ENCODE assay signal across 9 cellular contexts in the genomic region with DNA sequence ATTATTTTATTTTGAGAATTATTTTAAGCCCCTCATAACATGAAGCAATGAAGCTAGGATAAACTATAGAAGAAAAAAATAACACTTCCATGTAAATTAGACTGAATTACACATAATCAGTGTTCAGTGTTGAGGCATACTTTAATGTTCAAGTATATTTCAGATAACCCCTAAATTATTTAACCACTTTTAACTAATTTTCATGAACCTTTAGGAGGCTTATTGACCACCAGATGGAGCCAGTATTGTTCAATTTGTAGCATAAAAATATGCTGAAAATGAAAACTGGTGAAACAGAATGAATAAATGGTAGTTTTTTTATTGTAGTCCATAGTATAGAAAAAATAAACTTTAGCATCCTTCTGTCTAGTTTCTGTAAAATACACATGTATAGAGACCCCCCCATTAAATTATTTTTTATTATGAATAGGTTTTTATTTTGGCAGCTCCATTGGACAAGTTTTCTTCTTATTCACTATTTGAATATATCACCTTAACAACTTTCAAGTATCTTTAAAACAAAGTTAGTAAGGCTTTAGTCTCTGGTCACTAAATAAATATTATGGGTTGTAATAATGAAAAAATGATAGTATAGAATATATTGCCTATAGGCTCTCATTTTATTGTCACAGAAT.
A peak's percentile ranks its signal among the peaks of the same experiment; 100 is the strongest.
DNase-seq lines count a peak whose midpoint lies in the region; ATAC-seq, FAIRE-seq and TF ChIP-seq lines count a peak whose summit lies in the region.
"Had no signal": no experiment of that assay in that cellular context is flagged by ENCODE, and none has a peak within 500 bp of the region (broad histone marks: within the 10 kb centered on the region; RNA-seq: fewer than 3 reads in every experiment).

No MANE protein-coding gene starts in this region.

- CTCF ChIA-PET in activated CD4-positive, alpha-beta T cell treated with anti-CD3 and anti-CD28 coated beads for 36 hours (lab: Charles Lee): interaction anchor here (0.5 to 1.6 kb wide), 4 partner anchors 11 to 524 kb away, joined by 3 to 5 read pairs (median 4); no protein-coding TSS in a partner anchor

- no peaks in the 10 kb centered on the region for H3K36me3 ChIP-seq in esophagus squamous epithelium
- H3K36me3 ChIP-seq in small intestine (ENCODE audit: control insufficient read depth in 2 of 2, insufficient read depth in 2 of 2, low read length in 2 of 2): no peaks in the 10 kb centered on the region

- H3K4me1 ChIP-seq in esophagus squamous epithelium: no peaks in the 10 kb centered on the region
- no peaks in the 10 kb centered on the region for H3K4me1 ChIP-seq in small intestine (ENCODE audit: control insufficient read depth in 2 of 2, insufficient read depth in 1 of 2, low read depth in 1 of 2, low read length in 1 of 2)

- ATAC-seq in HG02763 (IDR thresholded peaks at IDR 0.05; ENCODE audit: unreplicated experiment): no peak
- no peak for ATAC-seq in activated CD4-positive, alpha-beta T cell treated with anti-CD3 and anti-CD28 coated beads for 36 hours

- DNase-seq in NCI-H2171 treated with DMSO at 0.1 percent for 48 hours (lab: John Stamatoyannopoulos, UW) (peak; percentile 36), NCI-H2171 (lab: John Stamatoyannopoulos, UW) (no peak), NCI-H446 treated with DMSO at 0.1 percent for 48 hours (lab: John Stamatoyannopoulos, UW) (peak; percentile 20), esophagus squamous epithelium (lab: John Stamatoyannopoulos, UW) (no peak), small intestine (no peak), occipital lobe (lab: John Stamatoyannopoulos, UW) (no peak)
- DNase-seq in activated CD4-positive, alpha-beta T cell treated with anti-CD3 and anti-CD28 coated beads for 36 hours: no peak

- intact Hi-C loops in esophagus squamous epithelium (cut with DNase I): loop anchor here (10.0 kb wide), 1 partner anchor 144 kb away; no protein-coding TSS in a partner anchor
- intact Hi-C loops in activated CD4-positive, alpha-beta T cell treated with anti-CD3 and anti-CD28 coated beads for 36 hours (cut with DNase I, micrococcal nuclease): loop anchor here (1.0 to 2.0 kb wide), 2 partner anchors 524 kb away; no protein-coding TSS in a partner anchor

- no peaks in the 10 kb centered on the region for H3K4me1 Mint-ChIP-seq in activated CD4-positive, alpha-beta T cell treated with anti-CD3 and anti-CD28 coated beads for 36 hours

- H3K4me3 Mint-ChIP-seq in activated CD4-positive, alpha-beta T cell treated with anti-CD3 and anti-CD28 coated beads for 36 hours: no peak overlapping the region

- POLR2A ChIA-PET in activated CD4-positive, alpha-beta T cell treated with anti-CD3 and anti-CD28 coated beads for 36 hours (lab: Charles Lee): no interaction called here

- no peak overlapping the region for H3K27ac ChIP-seq in esophagus squamous epithelium
- no peak overlapping the region for H3K27ac ChIP-seq in small intestine (ENCODE audit: low read depth in 1 of 2, low read length in 1 of 2)
- H3K27ac ChIP-seq: skin epidermis had no signal

- TF ChIP-seq POLR2A in esophagus squamous epithelium (IDR thresholded peaks at IDR 0.05): no peak

- H3K27ac Mint-ChIP-seq in activated CD4-positive, alpha-beta T cell treated with anti-CD3 and anti-CD28 coated beads for 36 hours: no peak overlapping the region

- H3K9me3 Mint-ChIP-seq in activated CD4-positive, alpha-beta T cell treated with anti-CD3 and anti-CD28 coated beads for 36 hours (ENCODE audit: low read depth): peaks cover 10% of the 10 kb centered on the region

- peaks cover 14% of the 10 kb centered on the region for H3K36me3 Mint-ChIP-seq in activated CD4-positive, alpha-beta T cell treated with anti-CD3 and anti-CD28 coated beads for 36 hours (ENCODE audit: low read depth)

- H3K27me3 Mint-ChIP-seq in activated CD4-positive, alpha-beta T cell treated with anti-CD3 and anti-CD28 coated beads for 36 hours: no peaks in the 10 kb centered on the region

- H3K4me3 ChIP-seq in esophagus squamous epithelium (no peak overlapping the region), small intestine (ENCODE audit: low read depth in 1 of 2, low read length in 2 of 2) (no peak overlapping the region)
- H3K4me3 ChIP-seq: skin epidermis had no signal

- TF ChIP-seq CTCF in esophagus squamous epithelium (IDR thresholded peaks at IDR 0.05): peak in 5 of 6 experiments; percentile 21 to 45 (median 43)

- H3K27me3 ChIP-seq in esophagus squamous epithelium: no peaks in the 10 kb centered on the region
- no peaks in the 10 kb centered on the region for H3K27me3 ChIP-seq in small intestine (ENCODE audit: control insufficient read depth in 2 of 2, insufficient read depth in 2 of 2, low read length in 2 of 2)

- H3K9me3 ChIP-seq in esophagus squamous epithelium (peaks cover 0 to 13% (median 8%) of the 10 kb centered on the region in 3 donors), small intestine (ENCODE audit: control insufficient read depth, low read depth) (no peaks in the 10 kb centered on the region)

- FAIRE-seq in small intestine (lab: Jason Lieb, UNC): peak; percentile 79

Comparison
In these comparisons a context has a peak if more than half of its experiments do, and no peak if none do; other contexts are left out.
1. DNase-seq: peak in NCI-H2171 treated with DMSO at 0.1 percent for 48 hours (single experiment) and NCI-H446 treated with DMSO at 0.1 percent for 48 hours (single experiment); none in NCI-H2171 (single experiment), esophagus squamous epithelium (single experiment), small intestine (single experiment), occipital lobe (single experiment) and activated CD4-positive, alpha-beta T cell treated with anti-CD3 and anti-CD28 coated beads for 36 hours (single experiment).